In genomic region chr13:28440774-28441532, GRCh38 we compare ENCODE assay signal across 16 cellular contexts. TPM values are rescaled to one million over a fixed set of nuclear protein-coding genes. Genes with fewer than 3 reads are reported as not detected.
A peak's percentile ranks its signal among the peaks of the same experiment; 100 is the strongest.
DNase-seq lines count a peak whose midpoint lies in the region; ATAC-seq, FAIRE-seq and TF ChIP-seq lines count a peak whose summit lies in the region.
"Had no signal": no experiment of that assay in that cellular context is flagged by ENCODE, and none has a peak within 500 bp of the region (broad histone marks: within the 10 kb centered on the region; RNA-seq: fewer than 3 reads in every experiment).

No MANE protein-coding gene starts in this region.

- no peak overlapping the region for H3K4me2 ChIP-seq in GM12878 (ENCODE audit: control insufficient read depth, insufficient read depth)
- H3K4me2 ChIP-seq in keratinocyte (ENCODE audit: control insufficient read depth, extremely low read depth, insufficient read depth, low read depth, low read length), result no peak overlapping the region

- TF ChIP-seq CTCF in GM12878 (IDR thresholded peaks at IDR 0.05 in 2 of 3, conservative IDR thresholded peaks at IDR 0.05 in 1 of 3; ENCODE audit: control insufficient read depth in 2 of 3, extremely low read depth in 1 of 3, insufficient read depth in 1 of 3, low read depth in 3 of 3, low read length in 3 of 3), result no peak
- TF ChIP-seq CTCF in keratinocyte (optimal IDR thresholded peaks at IDR 0.05 in 1 of 3, IDR thresholded peaks at IDR 0.05 in 1 of 3, conservative IDR thresholded peaks at IDR 0.05 in 1 of 3; ENCODE audit: extremely low read depth in 1 of 3, insufficient read depth in 2 of 3, low read length in 3 of 3), result no peak
- TF ChIP-seq CTCF in testis (IDR thresholded peaks at IDR 0.05), result no peak

- TF ChIP-seq POLR2A in GM12878 (IDR thresholded peaks at IDR 0.05; ENCODE audit: low read depth, low read length), result no peak
- TF ChIP-seq POLR2A in testis (IDR thresholded peaks at IDR 0.05), result no peak

- no peaks in the 10 kb centered on the region for H3K9me1 ChIP-seq in keratinocyte (ENCODE audit: control insufficient read depth, extremely low read depth, insufficient read depth, low read length)

- TF ChIP-seq EP300 in GM12878 (IDR thresholded peaks at IDR 0.05; ENCODE audit: borderline replicate concordance in 1 of 2, control insufficient read depth in 1 of 2, low read depth in 2 of 2, low read length in 2 of 2), result no peak

- BruUV-seq in GM12878 (replicated peaks; lab: Mats Ljungman, UMichigan), result no TSS peak

- H3K36me3 ChIP-seq in HUES48 (ENCODE audit: control insufficient read depth, insufficient read depth, low read length) (peaks cover 33% of the 10 kb centered on the region), GM12878 (ENCODE audit: control insufficient read depth in 2 of 2, insufficient read depth in 2 of 2, low read length in 1 of 2) (no peaks in the 10 kb centered on the region), keratinocyte (ENCODE audit: control insufficient read depth in 2 of 2, extremely low read depth in 1 of 2, insufficient read depth in 2 of 2, low read length in 2 of 2) (no peaks in the 10 kb centered on the region), testis (ENCODE audit: low read depth, missing control alignments) (no peaks in the 10 kb centered on the region)
- H3K36me3 ChIP-seq: SJSA1 had no signal

- H2AFZ ChIP-seq in GM12878 (ENCODE audit: control insufficient read depth, low read depth, low read length), result no peak overlapping the region
- H2AFZ ChIP-seq in keratinocyte (ENCODE audit: control insufficient read depth, low read length), result no peak overlapping the region

- H3K4me1 ChIP-seq in HUES48 (ENCODE audit: control insufficient read depth, insufficient read depth, low read length) (peaks cover 53% of the 10 kb centered on the region), GM12878 (ENCODE audit: control insufficient read depth, insufficient read depth, low read length) (no peaks in the 10 kb centered on the region), keratinocyte (ENCODE audit: control insufficient read depth, extremely low read depth, insufficient read depth, low read length) (no peaks in the 10 kb centered on the region), testis (no peaks in the 10 kb centered on the region)
- H3K4me1 ChIP-seq: SJSA1 had no signal

- POLR2A ChIA-PET in GM12878 (lab: Charles Lee), result interaction anchor here (0.5 kb wide), 1 partner anchor 87 kb away, joined by 5 read pairs; no protein-coding TSS in a partner anchor

- in situ Hi-C loops in GM12878 (cut with MboI), result no loop called here

- H3K27ac ChIP-seq in HUES48 (ENCODE audit: low read depth, low read length) (peak overlapping the region; percentile 91), GM12878 (ENCODE audit: control insufficient read depth, insufficient read depth) (no peak overlapping the region), keratinocyte (ENCODE audit: control insufficient read depth, insufficient read depth, low read length) (no peak overlapping the region), testis (no peak overlapping the region)
- H3K27ac ChIP-seq: SJSA1 had no signal

- intact Hi-C loops in GM12878 (cut with micrococcal nuclease; ENCODE audit: unreplicated experiment) (no loop called here), testis (cut with DNase I; ENCODE audit: low total_unique reads) (no loop called here)

- H3K27me3 ChIP-seq in HUES48 (ENCODE audit: control insufficient read depth, insufficient read depth, low read length), result no peaks in the 10 kb centered on the region
- no peaks in the 10 kb centered on the region for H3K27me3 ChIP-seq in GM12878 (replicated peaks in 1 of 2; ENCODE audit: control insufficient read depth in 2 of 2, insufficient read depth in 2 of 2, low read length in 1 of 2)
- no peaks in the 10 kb centered on the region for H3K27me3 ChIP-seq in keratinocyte (ENCODE audit: control insufficient read depth, extremely low read depth, insufficient read depth, low read length)
- H3K27me3 ChIP-seq in testis, result no peaks in the 10 kb centered on the region
- H3K27me3 ChIP-seq: SJSA1 had no signal

- TF ChIP-seq RAD21 in GM12878 (IDR thresholded peaks at IDR 0.05; ENCODE audit: insufficient read depth, low read depth, low read length), result no peak

- H3K4me3 ChIP-seq in HUES48 (ENCODE audit: low read depth, low read length) (no peak overlapping the region), GM12878 (no peak overlapping the region), keratinocyte (ENCODE audit: control insufficient read depth in 2 of 3, extremely low read depth in 1 of 3, insufficient read depth in 2 of 3, low read depth in 1 of 3, low read length in 3 of 3) (no peak overlapping the region), testis (no peak overlapping the region)
- H3K4me3 ChIP-seq: SJSA1 had no signal

- peak; percentile 23 for DNase-seq in DMS153 treated with DMSO at 0.1 percent for 48 hours (lab: John Stamatoyannopoulos, UW; ENCODE audit: unreplicated experiment)
- no peak for DNase-seq in GM12878 (ENCODE audit: low read depth, low spot score)
- DNase-seq in keratinocyte (ENCODE audit: low read depth, low spot score), result peak; percentile 2
- no peak for DNase-seq in occipital lobe (lab: John Stamatoyannopoulos, UW)
- DNase-seq in testis, result no peak
- DNase-seq: ACHN; CD4-positive, alpha-beta memory T cell; HCEC 1CT; KG1; NCI-H1930; NCI-H2227 treated with DMSO at 0.1 percent for 48 hours; NCI-H526 treated with DMSO at 0.1 percent for 48 hours; PC-3 had no signal

- H4K20me1 ChIP-seq in GM12878 (ENCODE audit: control insufficient read depth, insufficient read depth), result no peaks in the 10 kb centered on the region
- H4K20me1 ChIP-seq in keratinocyte (ENCODE audit: control insufficient read depth, extremely low read depth, insufficient read depth, low read length), result no peaks in the 10 kb centered on the region

- RAD21 ChIA-PET in GM12878 (lab: Charles Lee; ENCODE audit: unreplicated experiment), result no interaction called here

- H3K9ac ChIP-seq in HUES48 (ENCODE audit: low read depth, low read length), result no peak overlapping the region
- H3K9ac ChIP-seq in GM12878 (ENCODE audit: control insufficient read depth, insufficient read depth, low read length), result no peak overlapping the region
- no peak overlapping the region for H3K9ac ChIP-seq in keratinocyte (ENCODE audit: control insufficient read depth, extremely low read depth, insufficient read depth, low read length)

- FAIRE-seq in GM12878 (lab: Jason Lieb, UNC) (no peak), keratinocyte (lab: Jason Lieb, UNC) (no peak)

- ATAC-seq in GM12878 (no peak), GM19455 (IDR thresholded peaks at IDR 0.05; ENCODE audit: unreplicated experiment) (no peak)
- ATAC-seq: PC-3 had no signal

- H3K9me3 ChIP-seq in HUES48 (ENCODE audit: control insufficient read depth, insufficient read depth, low read length) (no peaks in the 10 kb centered on the region), GM12878 (replicated peaks; ENCODE audit: control insufficient read depth, insufficient read depth, low read length) (no peaks in the 10 kb centered on the region; the same call in 2 of the 3 replicates), keratinocyte (ENCODE audit: control insufficient read depth, low read depth, low read length) (no peaks in the 10 kb centered on the region), testis (no peaks in the 10 kb centered on the region)
- H3K9me3 ChIP-seq: SJSA1 had no signal

- H3K79me2 ChIP-seq in GM12878 (ENCODE audit: control insufficient read depth, insufficient read depth, low read length), result no peaks in the 10 kb centered on the region
- no peaks in the 10 kb centered on the region for H3K79me2 ChIP-seq in keratinocyte (ENCODE audit: control insufficient read depth, insufficient read depth, low read length)

- dilution Hi-C loops in keratinocyte (cut with MboI; ENCODE audit: extremely low pct_ligation_motif_present, low sequenced_read_pairs), result no loop called here

- SMC1A ChIA-PET in GM12878 (lab: Charles Lee; ENCODE audit: uncharacterized antibody, unreplicated experiment), result no interaction called here

- WGBS in GM12878 (ENCODE audit: insufficient coverage, insufficient replicate concordance, low lambda C conversion rate, missing lambda C conversion rate), result 39% methylated on average over 5 of the region's 5 CpGs
- WGBS in testis, 2 donors, result 81 to 85% methylated on average over 5 of the region's 5 CpGs

- CTCF ChIA-PET in GM12878 (lab: Yijun Ruan, JAX), result interaction anchor here (0.6 to 0.8 kb wide), 2 partner anchors 9 to 195 kb away, joined by 3 read pairs; no protein-coding TSS in a partner anchor

RNA-seq across cellular contexts. Expression of gene FLT1, which starts 54.0 kb away (rescaled TPM):
- total RNA-seq in GM12878 (2013; cell fraction: nucleolus; rRNA removed), result 9.2 and 9.6 TPM in 2 replicates
- total RNA-seq in GM12878 (2014; rRNA removed) (0.68 and 1.2 TPM in 2 replicates), GM12878 (2014; rRNA removed; fragmentation: Illumina TruSeq; extraction: Trizol) (1.5 and 1.6 TPM in 2 replicates), GM12878 (2021) (0.87 and 1.2 TPM in 2 replicates), occipital lobe (13.7 TPM), testis (10 to 100 TPM; 26.6 to 47.4 TPM)
- 0.79 TPM for polyA plus RNA-seq in GM12878 (2011; ENCODE audit: low read depth)
- polyA plus RNA-seq in GM12878 (2011; rRNA removed) (5.6 and 8.6 TPM in 2 replicates), GM12878 (2014; fragmentation: Illumina TruSeq; extraction: Trizol) (1.1 TPM in 2 replicates), GM12878 (2014; fragmentation: Nextera tagmentation; extraction: Ambion mirVana) (under 1 TPM; 0.55 to 0.60 TPM), GM12878 (2014; rRNA removed) (0.81 and 1.2 TPM in 2 replicates), GM12878 (2016; fragmentation: Nextera tagmentation; extraction: Ambion mirVana) (under 1 TPM; 0.82 to 0.87 TPM), keratinocyte (0.01 to 0.21 TPM (median 0.02 TPM) in 3 replicates), testis (ENCODE audit: insufficient read depth, low read depth, low replicate concordance) (48.1 TPM)
- 2.8 and 2.9 TPM in 2 replicates for polyA plus RNA-seq in GM12878 (2011; cell fraction: cytosol; rRNA removed)
- polyA plus RNA-seq in GM12878 (2011; cell fraction: nucleus; rRNA removed), result 4.7 and 5.0 TPM in 2 replicates
- polyA plus RNA-seq in GM12878 (2012), result 1.1 and 2.4 TPM in 2 replicates
- 7.6 and 13.3 TPM in 2 replicates for polyA minus RNA-seq in GM12878 (2011; rRNA and poly(A)+ RNA removed)
- polyA minus RNA-seq in GM12878 (2011; cell fraction: cytosol; rRNA and poly(A)+ RNA removed), result 3.0 and 4.4 TPM in 2 replicates
- polyA minus RNA-seq in GM12878 (2011; cell fraction: nucleus; rRNA and poly(A)+ RNA removed), result 4.4 and 5.3 TPM in 2 replicates
- 0.05 TPM for polyA plus RNA-seq in keratinocyte (2011; ENCODE audit: low read depth)
- polyA plus RNA-seq in keratinocyte (2011; cell fraction: cytosol; rRNA removed), result 0.02 TPM in 1 of 2 replicates, not detected in the other
- 0.16 and 0.19 TPM in 2 replicates for polyA plus RNA-seq in keratinocyte (2011; cell fraction: nucleus; rRNA removed)
- polyA plus RNA-seq in keratinocyte (2012; ENCODE audit: low replicate concordance), result 0.24 TPM in 1 of 2 replicates, not detected in the other
- not detected in 3 replicates for polyA minus RNA-seq in keratinocyte
- polyA minus RNA-seq in keratinocyte (2011; cell fraction: cytosol; rRNA and poly(A)+ RNA removed), result not detected
- polyA minus RNA-seq in keratinocyte (2011; cell fraction: nucleus; rRNA and poly(A)+ RNA removed), result 0.11 and 0.23 TPM in 2 replicates

Comparison
In these comparisons a context has a peak if more than half of its experiments do, and no peak if none do; other contexts are left out.
1. DNase-seq: peak in DMS153 treated with DMSO at 0.1 percent for 48 hours (single experiment) and keratinocyte (single experiment); none in GM12878 (single experiment), occipital lobe (single experiment) and testis (single experiment).